1 cellular context compared by ENCODE assay signal in the genomic region with DNA sequence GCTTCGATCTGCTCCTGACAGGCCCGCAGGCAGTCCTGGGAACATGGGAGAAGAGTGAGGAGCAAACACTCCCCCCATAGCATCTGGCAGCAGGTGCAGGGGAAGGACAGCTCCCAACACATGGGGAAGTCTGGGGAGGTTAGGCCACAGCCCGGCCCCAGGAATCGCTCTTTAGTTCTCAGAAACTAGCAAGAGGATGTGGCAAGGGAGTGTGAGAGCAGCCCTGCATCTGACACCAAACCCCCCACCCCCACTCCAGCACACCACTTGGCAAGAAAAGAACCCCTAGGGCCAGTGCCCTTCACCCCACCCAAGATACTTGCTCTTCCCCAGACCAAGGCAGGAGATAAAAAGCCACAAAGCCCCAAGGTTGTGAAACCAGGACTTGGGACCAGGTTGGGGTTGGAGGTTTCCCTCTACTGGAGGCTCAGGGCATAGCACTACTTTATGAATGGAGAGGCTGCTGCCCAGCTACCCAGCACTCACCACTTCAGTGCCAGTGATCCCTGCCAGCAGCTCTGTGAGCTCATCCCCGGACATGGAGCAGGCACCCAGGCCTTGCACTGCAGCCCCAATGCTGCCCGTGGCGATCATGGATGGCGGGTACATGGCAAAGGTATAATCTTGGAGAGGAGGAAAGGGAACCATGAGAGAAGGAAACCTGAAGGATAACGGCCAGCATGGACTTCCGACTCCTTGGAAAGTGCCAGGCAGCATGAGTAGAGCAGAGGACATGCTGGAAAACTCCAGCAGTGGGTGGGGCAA.
A peak's percentile ranks its signal among the peaks of the same experiment; 100 is the strongest.
TF ChIP-seq lines count a peak whose summit lies in the region.

No MANE protein-coding gene starts in this region.

TF ChIP-seq in H1, 55 proteins besides CTCF, POLR2A, EP300 and RAD21:
- TF ChIP-seq RFX5 (IDR thresholded peaks at IDR 0.05; ENCODE audit: borderline replicate concordance, low read depth, low read length), result no peak
- no peak for TF ChIP-seq POU5F1 (IDR thresholded peaks at IDR 0.05; ENCODE audit: low read depth, low read length)
- TF ChIP-seq YY1 (IDR thresholded peaks at IDR 0.05; ENCODE audit: low read depth, low read length), result 0 out of 2 replicates have a peak, but pooled peaks have one; percentile 6
- peak; percentile 48; the same call in 1 of the 2 replicates for TF ChIP-seq GABPA (IDR thresholded peaks at IDR 0.05; ENCODE audit: borderline replicate concordance, insufficient read depth, low read length)
- TF ChIP-seq CEBPB (IDR thresholded peaks at IDR 0.05; ENCODE audit: low read depth, low read length), result peak; percentile 83
